8 cellular contexts compared by ENCODE assay signal in genomic region chr19:47778089-47778953, GRCh38. TPM values are rescaled to one million over a fixed set of nuclear protein-coding genes. Genes with fewer than 3 reads are reported as not detected.
DNase-seq lines count a peak whose midpoint lies in the region; ATAC-seq and TF ChIP-seq lines count a peak whose summit lies in the region.

TSS of gene SELENOW (plus strand) at chr19:47778703. CDS start at chr19:47778786, 83 bp downstream.

- H3K9ac ChIP-seq in neural progenitor cell (peak within 1 kb of the TSS; percentile 93), stomach smooth muscle (ENCODE audit: low read length in 2 of 2) (peak within 1 kb of the TSS; percentile 90 to 93)

- peak within 1 kb of the TSS; percentile 93 for H3K4me3 Mint-ChIP-seq in neural progenitor cell

- no peaks in the 10 kb centered on the region for H3K9me3 ChIP-seq in neural progenitor cell (ENCODE audit: low read depth)
- no peaks in the 10 kb centered on the region for H3K9me3 ChIP-seq in stomach smooth muscle (ENCODE audit: control insufficient read depth in 2 of 2, low read length in 2 of 2)

- no peaks in the 10 kb centered on the region for H3K9me3 Mint-ChIP-seq in neural progenitor cell

- H3K4me2 ChIP-seq in neural progenitor cell, result peak within 1 kb of the TSS; percentile 78

- H3K27ac Mint-ChIP-seq in neural progenitor cell, result peak within 1 kb of the TSS; percentile 91

- peaks cover 15% of the 10 kb centered on the region for H3K36me3 Mint-ChIP-seq in neural progenitor cell

- no peaks in the 10 kb centered on the region for H3K27me3 ChIP-seq in foreskin keratinocyte
- H3K27me3 ChIP-seq in neural progenitor cell, result no peaks in the 10 kb centered on the region
- H3K27me3 ChIP-seq in stomach smooth muscle (ENCODE audit: control insufficient read depth in 1 of 2, insufficient read depth in 2 of 2, low read length in 2 of 2), result no peaks in the 10 kb centered on the region

- no peaks in the 10 kb centered on the region for H3K36me3 ChIP-seq in neural progenitor cell
- peaks cover 14 to 18% of the 10 kb centered on the region in 2 donors for H3K36me3 ChIP-seq in stomach smooth muscle (ENCODE audit: control insufficient read depth in 2 of 2, insufficient read depth in 2 of 2, low read length in 2 of 2)

- ATAC-seq in GM21723 (IDR thresholded peaks at IDR 0.05; ENCODE audit: unreplicated experiment) (peak; percentile 76), foreskin keratinocyte (peak; percentile 67)

- H3K79me2 ChIP-seq in neural progenitor cell (ENCODE audit: low read depth), result peaks cover 47% of the 10 kb centered on the region

- H3K27me3 Mint-ChIP-seq in neural progenitor cell (ENCODE audit: insufficient read depth, low read depth), result peaks cover 14% of the 10 kb centered on the region

- H2AFZ ChIP-seq in neural progenitor cell (replicated peaks), result peak within 1 kb of the TSS; percentile 85

- H3K4me1 Mint-ChIP-seq in neural progenitor cell, result peaks cover 29% of the 10 kb centered on the region

- H3K27ac ChIP-seq in foreskin keratinocyte, result peak within 1 kb of the TSS; percentile 100
- H3K27ac ChIP-seq in neural progenitor cell, result peak within 1 kb of the TSS; percentile 97
- peak within 1 kb of the TSS; percentile 98 for H3K27ac ChIP-seq in stomach smooth muscle (ENCODE audit: low read length)

- TF ChIP-seq CTCF in foreskin keratinocyte (conservative IDR thresholded peaks at IDR 0.05), result no peak
- TF ChIP-seq CTCF in neural progenitor cell (IDR thresholded peaks at IDR 0.05), result no peak

- DNase-seq in D341Med (ENCODE audit: low spot score) (peak; percentile 95), LHCN-M2 (ENCODE audit: low read depth) (peak; percentile 63), SHP77 (lab: John Stamatoyannopoulos, UW) (peak; percentile 69 to 78), activated gamma-delta T cell treated with Interleukin-2 at 50 U/mL for 16 hours (peak; percentile 76), foreskin keratinocyte (peak; percentile 64 to 79), neural progenitor cell (ENCODE audit: low spot score) (peak; percentile 92)

- peak within 1 kb of the TSS; percentile 74 for H3K4me3 ChIP-seq in neural progenitor cell
- peak within 1 kb of the TSS; percentile 72 to 97 for H3K4me3 ChIP-seq in stomach smooth muscle (ENCODE audit: low read length in 2 of 2)

- H3K4me1 ChIP-seq in foreskin keratinocyte (no peaks in the 10 kb centered on the region), neural progenitor cell (peaks cover 6% of the 10 kb centered on the region), stomach smooth muscle (ENCODE audit: control insufficient read depth, insufficient read depth, low read length) (peaks cover 44% of the 10 kb centered on the region)

- H3F3A ChIP-seq in neural progenitor cell (ENCODE audit: low read depth), result peaks cover 29% of the 10 kb centered on the region

- peaks cover 7% of the 10 kb centered on the region for H4K20me1 ChIP-seq in neural progenitor cell (ENCODE audit: low read depth)

RNA-seq across cellular contexts. Expression of gene SELENOW, which starts in this region (rescaled TPM):
- 583 and 734 TPM in 2 replicates for total RNA-seq in LHCN-M2 (2014; rRNA removed)
- polyA plus RNA-seq in LHCN-M2 (2012), result 307 TPM
- 412 and 470 TPM in 2 replicates for total RNA-seq in foreskin keratinocyte
- 523 and 582 TPM in 2 replicates for polyA plus RNA-seq in foreskin keratinocyte
- total RNA-seq in neural progenitor cell (ENCODE audit: low replicate concordance), result 234 and 422 TPM in 2 replicates

Comparison
In these comparisons a context has a peak if more than half of its experiments do, and no peak if none do; other contexts are left out.
1. Peak in every context shown above with its lines: DNase-seq, ATAC-seq, H3K4me3 ChIP-seq and H3K27ac ChIP-seq.